1 cellular context compared by ENCODE assay signal in the genomic region with DNA sequence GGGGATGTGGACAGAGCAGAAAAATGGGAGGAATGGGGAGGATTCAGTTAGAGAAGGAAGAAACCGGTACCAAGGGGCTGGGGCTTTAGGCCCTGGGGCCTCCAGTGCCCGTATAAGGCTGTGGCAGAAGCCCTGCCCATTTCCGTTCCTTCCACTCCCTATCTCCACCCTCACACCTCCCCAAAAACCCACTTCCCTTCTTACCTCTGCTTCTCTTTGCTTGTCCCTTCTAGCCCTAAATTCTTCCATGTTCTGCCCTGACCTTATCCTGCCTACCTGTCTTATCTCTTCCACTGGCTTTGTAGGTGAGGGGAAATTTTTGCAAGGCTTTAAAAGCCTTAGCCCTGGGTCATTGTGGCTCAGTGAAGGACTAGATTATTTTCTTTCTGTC.
TF ChIP-seq lines count a peak whose summit lies in the region.

No MANE protein-coding gene starts in this region.

TF ChIP-seq in H1, 55 proteins besides CTCF, POLR2A, EP300 and RAD21:
- TF ChIP-seq RBBP5 (IDR thresholded peaks at IDR 0.05; ENCODE audit: borderline replicate concordance, low read depth, low read length) (no peak), SRF (IDR thresholded peaks at IDR 0.05; ENCODE audit: low read depth, low read length) (peak; percentile 49; the same call in 1 of the 2 replicates), NRF1 (IDR thresholded peaks at IDR 0.05; ENCODE audit: low read depth, low read length) (no peak)
